Comparison of ENCODE assay signal across 8 cellular contexts in genomic region chr4:168630445-168631187, GRCh38.
A peak's percentile ranks its signal among the peaks of the same experiment; 100 is the strongest.
DNase-seq lines count a peak whose midpoint lies in the region; ATAC-seq, FAIRE-seq and TF ChIP-seq lines count a peak whose summit lies in the region.

No MANE protein-coding gene starts in this region.

- H4K20me1 ChIP-seq in K562 (replicated peaks; ENCODE audit: control insufficient read depth, insufficient read depth, low read length), result no peaks in the 10 kb centered on the region

- TF ChIP-seq EP300 in K562 (IDR thresholded peaks at IDR 0.05; ENCODE audit: low read length), result no peak

- BruUV-seq in K562 (replicated peaks; lab: Mats Ljungman, UMichigan), result no TSS peak

- ATAC-seq in K562 (no peak), T-helper 17 cell (no peak), HG03521 (IDR thresholded peaks at IDR 0.05; ENCODE audit: unreplicated experiment) (no peak)
- ATAC-seq in naive thymus-derived CD8-positive, alpha-beta T cell, result no peak

- H3K9me1 ChIP-seq in K562 (ENCODE audit: control insufficient read depth, insufficient read depth, low read length), result no peaks in the 10 kb centered on the region

- FAIRE-seq in K562 (lab: Jason Lieb, UNC) (peak; percentile 29), kidney (lab: Jason Lieb, UNC) (no peak)

- H3K4me2 ChIP-seq in K562 (ENCODE audit: insufficient read depth, low read length), result no peak overlapping the region

- H3K27ac ChIP-seq in K562 (ENCODE audit: extremely low read depth, low read depth, low read length), result no peak overlapping the region
- H3K27ac ChIP-seq in kidney (ENCODE audit: low read depth in 2 of 2, low read length in 2 of 2), result no peak overlapping the region
- H3K27ac ChIP-seq in tibial artery, result peak overlapping the region; percentile 76 to 79

- H3K27ac Mint-ChIP-seq in T-helper 17 cell, result no peak overlapping the region
- H3K27ac Mint-ChIP-seq in naive thymus-derived CD8-positive, alpha-beta T cell, result no peak overlapping the region

- H3K9me3 ChIP-seq in K562 (replicated peaks; ENCODE audit: control insufficient read depth, insufficient read depth, low read depth, low read length), result no peaks in the 10 kb centered on the region
- no peaks in the 10 kb centered on the region for H3K9me3 ChIP-seq in kidney (ENCODE audit: control insufficient read depth in 1 of 2, low read length in 2 of 2)
- H3K9me3 ChIP-seq in tibial artery, result no peaks in the 10 kb centered on the region
- H3K9me3 ChIP-seq in T-helper 17 cell (ENCODE audit: control insufficient read depth, low read length, poor library complexity, severe bottlenecking), result no peaks in the 10 kb centered on the region

- H2AFZ ChIP-seq in K562 (ENCODE audit: low read depth, low read length), result no peak overlapping the region

- peaks cover 71% of the 10 kb centered on the region for H3K27me3 Mint-ChIP-seq in T-helper 17 cell
- peaks cover 39 to 70% (median 50%) of the 10 kb centered on the region in 5 donors for H3K27me3 Mint-ChIP-seq in naive thymus-derived CD8-positive, alpha-beta T cell

- H3K9ac ChIP-seq in K562 (ENCODE audit: insufficient read depth in 1 of 2, low read depth in 2 of 2, low read length in 2 of 2) (no peak overlapping the region), kidney (ENCODE audit: low read length in 2 of 2) (peak overlapping the region in 1 of 2 donors; percentile 56)

- WGBS in K562 (ENCODE audit: insufficient coverage, low coverage, missing lambda C conversion rate), result under 1% methylated on average over 12 of the region's 12 CpGs

- H3K36me3 Mint-ChIP-seq in T-helper 17 cell (ENCODE audit: low read depth), result no peaks in the 10 kb centered on the region
- no peaks in the 10 kb centered on the region for H3K36me3 Mint-ChIP-seq in naive thymus-derived CD8-positive, alpha-beta T cell

- peak; percentile 17 for DNase-seq in NOMO-1 treated with DMSO at 0.1 percent for 48 hours (lab: John Stamatoyannopoulos, UW; ENCODE audit: unreplicated experiment)
- DNase-seq in NOMO-1 treated with dmso at 0.1 percent for 144 hours (lab: John Stamatoyannopoulos, UW; ENCODE audit: unreplicated experiment), result no peak
- no peak for DNase-seq in K562 (ENCODE audit: extremely low read depth in 1 of 4, low spot score in 3 of 4)
- no peak for DNase-seq in kidney
- DNase-seq in tibial artery, result no peak
- no peak for DNase-seq in T-helper 17 cell
- no peak for DNase-seq in naive thymus-derived CD8-positive, alpha-beta T cell

- H3K36me3 ChIP-seq in K562 (ENCODE audit: control insufficient read depth, insufficient read depth, low read length) (no peaks in the 10 kb centered on the region), kidney (ENCODE audit: control insufficient read depth in 1 of 2, insufficient read depth in 2 of 2, low read length in 2 of 2) (no peaks in the 10 kb centered on the region), tibial artery (no peaks in the 10 kb centered on the region)

- CTCF ChIA-PET in K562 (lab: Yijun Ruan, JAX; ENCODE audit: low intra/inter-chr PET ratio), result no interaction called here

- H3K79me2 ChIP-seq in K562 (ENCODE audit: control insufficient read depth, insufficient read depth, low read length), result no peaks in the 10 kb centered on the region

- H3K4me3 Mint-ChIP-seq in T-helper 17 cell, result no peak overlapping the region
- peak overlapping the region in 5 of 10 donors; percentile 9 to 46 (median 26) for H3K4me3 Mint-ChIP-seq in naive thymus-derived CD8-positive, alpha-beta T cell

- H3K9me3 Mint-ChIP-seq in naive thymus-derived CD8-positive, alpha-beta T cell, result no peaks in the 10 kb centered on the region

- in situ Hi-C loops in K562 (cut with MboI), result no loop called here

- H3K4me1 ChIP-seq in K562 (replicated peaks in 1 of 2; ENCODE audit: control insufficient read depth in 2 of 2, insufficient read depth in 2 of 2, low read length in 2 of 2), result peaks cover 0 to 5% of the 10 kb centered on the region in 2 experiments; a peak in 1 of 5 replicates
- peaks cover 2 to 5% of the 10 kb centered on the region in 2 donors for H3K4me1 ChIP-seq in kidney (ENCODE audit: control insufficient read depth in 1 of 2, insufficient read depth in 1 of 2, low read depth in 1 of 2, low read length in 2 of 2)
- peaks cover 0 to 40% (median 30%) of the 10 kb centered on the region in 4 donors for H3K4me1 ChIP-seq in tibial artery

- POLR2A ChIA-PET in K562 (lab: Yijun Ruan, JAX), result no interaction called here
- POLR2A ChIA-PET in naive thymus-derived CD8-positive, alpha-beta T cell (lab: Charles Lee), result no interaction called here

- TF ChIP-seq CTCF in K562 (IDR thresholded peaks at IDR 0.05 in 2 of 3, conservative IDR thresholded peaks at IDR 0.05 in 1 of 3; ENCODE audit: insufficient read depth in 2 of 3, low read depth in 1 of 3, low read length in 3 of 3), result no peak
- no peak for TF ChIP-seq CTCF in kidney (IDR thresholded peaks at IDR 0.05; ENCODE audit: borderline replicate concordance, extremely low read depth, insufficient read depth)
- TF ChIP-seq CTCF in tibial artery (IDR thresholded peaks at IDR 0.05), result no peak

- TF ChIP-seq POLR2A in K562 (conservative IDR thresholded peaks at IDR 0.05), result no peak

- H3K4me1 Mint-ChIP-seq in T-helper 17 cell, result peaks cover 3% of the 10 kb centered on the region
- peaks cover 0 to 16% (median 13%) of the 10 kb centered on the region in 4 donors for H3K4me1 Mint-ChIP-seq in naive thymus-derived CD8-positive, alpha-beta T cell

- intact Hi-C loops in K562 (cut with micrococcal nuclease), result no loop called here
- intact Hi-C loops in kidney (cut with DNase I), result no loop called here
- intact Hi-C loops in tibial artery (cut with DNase I; ENCODE audit: low total_unique reads), result loop anchor here (5.0 to 10.0 kb wide), 2 partner anchors 43 to 214 kb away; no protein-coding TSS in a partner anchor

- H3K4me3 ChIP-seq in K562 (no peak overlapping the region), kidney (ENCODE audit: low read length in 2 of 2) (peak overlapping the region; percentile 78 to 81), tibial artery (peak overlapping the region; percentile 58 to 76)

- TF ChIP-seq RAD21 in K562 (CRISPR knock-in tag; conservative IDR thresholded peaks at IDR 0.05 in 1 of 2, IDR thresholded peaks at IDR 0.05 in 1 of 2), result no peak

- peaks cover 5 to 7% of the 10 kb centered on the region in 2 experiments; a peak in 3 of 5 replicates for H3K27me3 ChIP-seq in K562 (ENCODE audit: control insufficient read depth in 2 of 2, insufficient read depth in 2 of 2, low read length in 2 of 2)
- no peaks in the 10 kb centered on the region for H3K27me3 ChIP-seq in tibial artery

TF ChIP-seq in K562, 482 proteins besides CTCF, POLR2A, EP300 and RAD21:
- TF ChIP-seq ZNF140 (CRISPR knock-in tag; IDR thresholded peaks at IDR 0.05), result no peak
- no peak for TF ChIP-seq BACH1 (tag; IDR thresholded peaks at IDR 0.05)
- no peak for TF ChIP-seq CTCFL (IDR thresholded peaks at IDR 0.05; ENCODE audit: borderline replicate concordance, insufficient read depth, low read depth, low read length, poor library complexity, severe bottlenecking)
- no peak for TF ChIP-seq MXD1 (CRISPR knock-in tag; IDR thresholded peaks at IDR 0.05; ENCODE audit: borderline replicate concordance, poor library complexity, severe bottlenecking)
- TF ChIP-seq ZNF3 (CRISPR knock-in tag; IDR thresholded peaks at IDR 0.05), result no peak
- no peak for TF ChIP-seq TCF7L2 (IDR thresholded peaks at IDR 0.05; ENCODE audit: low read depth, low read length)
- no peak for TF ChIP-seq E2F1 (CRISPR knock-in tag; IDR thresholded peaks at IDR 0.05)
- TF ChIP-seq RCOR1 (IDR thresholded peaks at IDR 0.05; ENCODE audit: borderline replicate concordance in 1 of 2, low read depth in 2 of 2, low read length in 2 of 2), result no peak
- no peak for TF ChIP-seq TEAD2 (tag; IDR thresholded peaks at IDR 0.05)
- TF ChIP-seq C11orf30 (IDR thresholded peaks at IDR 0.05; ENCODE audit: low read depth), result no peak
- TF ChIP-seq MED1 (CRISPR knock-in tag; IDR thresholded peaks at IDR 0.05; ENCODE audit: borderline replicate concordance), result no peak
- no peak for TF ChIP-seq HIVEP1 (CRISPR knock-in tag; IDR thresholded peaks at IDR 0.05)

Comparison
In these comparisons a context has a peak if more than half of its experiments do, and no peak if none do; other contexts are left out.
1. H3K27ac ChIP-seq: peak in tibial artery (2 of 2); none in K562 (single experiment) and kidney (0 of 2).